1 cellular context compared by ENCODE assay signal in genomic region chr13:110089815-110090214, GRCh38.
TF ChIP-seq lines count a peak whose summit lies in the region.

No MANE protein-coding gene starts in this region.

TF ChIP-seq in SK-N-SH, 30 proteins besides CTCF, POLR2A, EP300 and RAD21 (continued from another document):
- TF ChIP-seq USF2 (IDR thresholded peaks at IDR 0.05; ENCODE audit: borderline replicate concordance, low read depth, low read length) = no peak
- TF ChIP-seq YY1 (IDR thresholded peaks at IDR 0.05; ENCODE audit: low read depth) = no peak
- TF ChIP-seq RCOR1 (IDR thresholded peaks at IDR 0.05; ENCODE audit: low read length) = no peak
TF ChIP-seq in SK-N-SH: peak in this region for 0.
